ENCODE assay signal across 8 cellular contexts in genomic region chr11:130070829-130071205, GRCh38. TPM values are rescaled to one million over a fixed set of nuclear protein-coding genes. Genes with fewer than 3 reads are reported as not detected.
DNase-seq lines count a peak whose midpoint lies in the region; FAIRE-seq lines count a peak whose summit lies in the region.

No MANE protein-coding gene starts in this region.

- FAIRE-seq in HTR-8/SVneo (lab: Jason Lieb, UNC), result no peak

- peaks cover 29% of the 10 kb centered on the region for H3K27me3 Mint-ChIP-seq in activated T-helper 2 cell treated with anti-CD3 and anti-CD28 coated beads, Interferon-gamma antibody, Interleukin-2, Interleukin-4, amounts not matched to agents 10 μg/mL and 5 μg/mL and 100 μg/mL, durations not matched to agents 14 hours and 24 hours and 36 hours (ENCODE audit: low read depth)

- H3K4me1 Mint-ChIP-seq in activated T-helper 2 cell treated with anti-CD3 and anti-CD28 coated beads, Interferon-gamma antibody, Interleukin-2, Interleukin-4, amounts not matched to agents 10 μg/mL and 5 μg/mL and 100 μg/mL, durations not matched to agents 14 hours and 24 hours and 36 hours (ENCODE audit: low read depth), result peaks cover 20% of the 10 kb centered on the region

- H3K9me3 Mint-ChIP-seq in activated T-helper 2 cell treated with anti-CD3 and anti-CD28 coated beads, Interferon-gamma antibody, Interleukin-2, Interleukin-4, amounts not matched to agents 10 μg/mL and 5 μg/mL and 100 μg/mL, durations not matched to agents 14 hours and 24 hours and 36 hours, result no peaks in the 10 kb centered on the region

- H3K36me3 Mint-ChIP-seq in activated T-helper 2 cell treated with anti-CD3 and anti-CD28 coated beads, Interferon-gamma antibody, Interleukin-2, Interleukin-4, amounts not matched to agents 10 μg/mL and 5 μg/mL and 100 μg/mL, durations not matched to agents 14 hours and 24 hours and 36 hours (ENCODE audit: low read depth), result no peaks in the 10 kb centered on the region

- intact Hi-C loops in activated T-helper 2 cell treated with anti-CD3 and anti-CD28 coated beads, Interferon-gamma antibody, Interleukin-2, Interleukin-4, amounts not matched to agents 10 μg/mL and 5 μg/mL and 100 μg/mL, durations not matched to agents 14 hours and 24 hours and 36 hours (cut with micrococcal nuclease), result no loop called here

- H3K27ac Mint-ChIP-seq in activated T-helper 2 cell treated with anti-CD3 and anti-CD28 coated beads, Interferon-gamma antibody, Interleukin-2, Interleukin-4, amounts not matched to agents 10 μg/mL and 5 μg/mL and 100 μg/mL, durations not matched to agents 14 hours and 24 hours and 36 hours, result peak overlapping the region; percentile 34

- DNase-seq in AG08395 (ENCODE audit: low spot score) (peak; percentile 21), HTR-8/SVneo (ENCODE audit: insufficient read length, low spot score) (peak; percentile 9), hepatic stellate cell (ENCODE audit: low spot score) (peak; percentile 38), skeletal muscle cell (ENCODE audit: low read depth) (no peak), cerebellar cortex (ENCODE audit: low spot score) (no peak), SKM-1 (lab: John Stamatoyannopoulos, UW; ENCODE audit: unreplicated experiment) (no peak), NCI-H2227 treated with DMSO at 0.1 percent for 48 hours (lab: John Stamatoyannopoulos, UW) (no peak)
- DNase-seq in activated T-helper 2 cell treated with anti-CD3 and anti-CD28 coated beads, Interferon-gamma antibody, Interleukin-2, Interleukin-4, amounts not matched to agents 10 μg/mL and 5 μg/mL and 100 μg/mL, durations not matched to agents 14 hours and 24 hours and 36 hours (ENCODE audit: low spot score), result no peak

- peak overlapping the region; percentile 84 for H3K4me3 Mint-ChIP-seq in activated T-helper 2 cell treated with anti-CD3 and anti-CD28 coated beads, Interferon-gamma antibody, Interleukin-2, Interleukin-4, amounts not matched to agents 10 μg/mL and 5 μg/mL and 100 μg/mL, durations not matched to agents 14 hours and 24 hours and 36 hours (ENCODE audit: low read depth)

- H3K4me3 ChIP-seq in skeletal muscle cell (ENCODE audit: low read depth, low read length), result peak overlapping the region; percentile 69

RNA-seq across cellular contexts. Expression of gene APLP2, which starts 1.1 kb away (rescaled TPM):
- total RNA-seq in activated T-helper 2 cell treated with anti-CD3 and anti-CD28 coated beads, Interferon-gamma antibody, Interleukin-2, Interleukin-4, amounts not matched to agents 10 μg/mL and 5 μg/mL and 100 μg/mL, durations not matched to agents 14 hours and 24 hours and 36 hours, result 54.6 and 57.2 TPM in 2 replicates

Comparison
In these comparisons a context has a peak if more than half of its experiments do, and no peak if none do; other contexts are left out.
1. DNase-seq: peak in AG08395 (single experiment), HTR-8/SVneo (single experiment) and hepatic stellate cell (single experiment); none in activated T-helper 2 cell treated with anti-CD3 and anti-CD28 coated beads, Interferon-gamma antibody, Interleukin-2, Interleukin-4, amounts not matched to agents 10 μg/mL and 5 μg/mL and 100 μg/mL, durations not matched to agents 14 hours and 24 hours and 36 hours (single experiment), skeletal muscle cell (single experiment), cerebellar cortex (single experiment), SKM-1 (single experiment) and NCI-H2227 treated with DMSO at 0.1 percent for 48 hours (single experiment).